ENCODE assay signal across 23 cellular contexts in genomic region chr9:35868972-35869371, GRCh38. TPM values are rescaled to one million over a fixed set of nuclear protein-coding genes. Genes with fewer than 3 reads are reported as not detected.
DNase-seq lines count a peak whose midpoint lies in the region; ATAC-seq, FAIRE-seq and TF ChIP-seq lines count a peak whose summit lies in the region.
"Had no signal": no experiment of that assay in that cellular context is flagged by ENCODE, and none has a peak within 500 bp of the region (broad histone marks: within the 10 kb centered on the region; RNA-seq: fewer than 3 reads in every experiment).

No MANE protein-coding gene starts in this region.

- no peak overlapping the region for H3K18ac ChIP-seq in IMR-90 (ENCODE audit: low read depth, low read length)

- no peaks in the 10 kb centered on the region for H3K4me1 ChIP-seq in IMR-90 (ENCODE audit: control insufficient read depth, insufficient read depth, low read length)
- peaks cover 0 to 5% of the 10 kb centered on the region in 2 experiments; a peak in 2 of 5 replicates for H3K4me1 ChIP-seq in K562 (replicated peaks in 1 of 2; ENCODE audit: control insufficient read depth in 2 of 2, insufficient read depth in 2 of 2, low read length in 2 of 2)
- H3K4me1 ChIP-seq: SJCRH30 had no signal

- H3K9me1 ChIP-seq in IMR-90 (ENCODE audit: insufficient read depth, low read length) (0 out of 2 replicates have a peak, but pooled peaks cover 3% of the 10 kb centered on the region), K562 (ENCODE audit: control insufficient read depth, insufficient read depth, low read length) (no peaks in the 10 kb centered on the region)

- no peak overlapping the region for H2BK20ac ChIP-seq in IMR-90 (ENCODE audit: low read depth, low read length)

- no peak overlapping the region for H2BK5ac ChIP-seq in IMR-90 (ENCODE audit: low read depth, low read length, poor library complexity, severe bottlenecking)

- H3K79me2 ChIP-seq in K562 (ENCODE audit: control insufficient read depth, insufficient read depth, low read length) = no peaks in the 10 kb centered on the region

- ATAC-seq in IMR-90 (ENCODE audit: low read depth) (no peak), K562 (no peak; the same call in 1 of the 3 replicates), sciatic nerve (no peak)
- ATAC-seq: A549, HCT116, T-cell had no signal

- H3K4ac ChIP-seq in IMR-90 (ENCODE audit: low read depth, low read length) = no peak overlapping the region

- CTCF ChIA-PET in GM10248 (lab: Yijun Ruan, JAX) = interaction anchor here (1.8 to 4.2 kb wide), 2 partner anchors 13 to 42 kb away, joined by 8 to 15 read pairs; no protein-coding TSS in a partner anchor
- CTCF ChIA-PET in IMR-90 (lab: Yijun Ruan, JAX) = no interaction called here
- CTCF ChIA-PET in K562 (lab: Yijun Ruan, JAX; ENCODE audit: low intra/inter-chr PET ratio) = no interaction called here

- H3K56ac ChIP-seq in IMR-90 (ENCODE audit: extremely low read depth, insufficient read depth, low read length) = no peak overlapping the region

- 90% methylated on average over 1 of the region's 1 CpG; no CpG with 5 or more reads in 1 of the 2 experiments for WGBS in IMR-90 (ENCODE audit: extremely low coverage in 2 of 2, insufficient read length in 1 of 2), 2 experiments
- WGBS in K562 (ENCODE audit: insufficient coverage, low coverage, missing lambda C conversion rate) = 17% methylated on average over 1 of the region's 1 CpG

- FAIRE-seq in K562 (lab: Jason Lieb, UNC) = no peak
- FAIRE-seq: A549 had no signal

- no peak overlapping the region for H4K91ac ChIP-seq in IMR-90 (ENCODE audit: insufficient read depth, low read depth, low read length)

- no peak overlapping the region for H2AK5ac ChIP-seq in IMR-90 (ENCODE audit: low read depth, low read length)

- BruUV-seq in IMR-90 (replicated peaks; lab: Mats Ljungman, UMichigan) (no TSS peak), K562 (replicated peaks; lab: Mats Ljungman, UMichigan) (no TSS peak)

- H3K23ac ChIP-seq in IMR-90 (ENCODE audit: low read depth, low read length) = no peak overlapping the region

- no peak for TF ChIP-seq EP300 in K562 (IDR thresholded peaks at IDR 0.05; ENCODE audit: low read length)

- no peak for TF ChIP-seq POLR2A in IMR-90 (IDR thresholded peaks at IDR 0.05; ENCODE audit: low read depth, low read length)
- no peak for TF ChIP-seq POLR2A in K562 (conservative IDR thresholded peaks at IDR 0.05)

- no peak overlapping the region for H2AK9ac ChIP-seq in IMR-90 (replicated peaks; ENCODE audit: low read depth, low read length, poor library complexity)

- H3K27me3 Mint-ChIP-seq in nephron progenitor cell (ENCODE audit: low read depth, poor library complexity) = peaks cover 6% of the 10 kb centered on the region

- H3K9ac ChIP-seq in IMR-90 (ENCODE audit: low read depth, low read length) (no peak overlapping the region), K562 (ENCODE audit: insufficient read depth in 1 of 2, low read depth in 2 of 2, low read length in 2 of 2) (no peak overlapping the region)
- H3K9ac ChIP-seq: KMS-11 had no signal

- dilution Hi-C loops in IMR-90 (cut with HindIII; ENCODE audit: low sequenced_read_pairs, unreplicated experiment) = no loop called here

- no peak overlapping the region for H3K4me3 ChIP-seq in IMR-90 (ENCODE audit: insufficient read depth, low read depth, low read length)
- H3K4me3 ChIP-seq in K562 = no peak overlapping the region
- H3K4me3 ChIP-seq: A549, PC-9, SJCRH30 had no signal

- H3K27ac Mint-ChIP-seq in nephron progenitor cell = peak overlapping the region; percentile 85
- H3K27ac Mint-ChIP-seq: T-cell had no signal

- no peak for TF ChIP-seq CTCF in GM10248 (IDR thresholded peaks at IDR 0.05; ENCODE audit: control extremely low read depth, extremely low read depth, low read depth, missing control alignments)
- no peak for TF ChIP-seq CTCF in IMR-90 (conservative IDR thresholded peaks at IDR 0.05; ENCODE audit: low read depth, low read length)
- no peak for TF ChIP-seq CTCF in K562 (IDR thresholded peaks at IDR 0.05 in 2 of 3, conservative IDR thresholded peaks at IDR 0.05 in 1 of 3; ENCODE audit: insufficient read depth in 2 of 3, low read depth in 1 of 3, low read length in 3 of 3)
- TF ChIP-seq CTCF in nephron progenitor cell (IDR thresholded peaks at IDR 0.05) = no peak

- H3K27me3 ChIP-seq in IMR-90 (ENCODE audit: control insufficient read depth, insufficient read depth, low read length) (peaks cover 9% of the 10 kb centered on the region), K562 (ENCODE audit: control insufficient read depth in 2 of 2, insufficient read depth in 2 of 2, low read length in 2 of 2) (peaks cover 2 to 26% of the 10 kb centered on the region in 2 experiments; a peak in 3 of 5 replicates)
- H3K27me3 ChIP-seq: SJCRH30 had no signal

- H3K4me1 Mint-ChIP-seq in nephron progenitor cell = peaks cover 2% of the 10 kb centered on the region
- H3K4me1 Mint-ChIP-seq: T-cell had no signal

- H3K14ac ChIP-seq in IMR-90 (replicated peaks; ENCODE audit: low read depth, low read length) = no peak overlapping the region

- no peak overlapping the region for H4K8ac ChIP-seq in IMR-90 (ENCODE audit: low read depth in 2 of 2, low read length in 2 of 2)

- intact Hi-C loops in IMR-90 (cut with micrococcal nuclease) = no loop called here
- intact Hi-C loops in K562 (cut with micrococcal nuclease) = no loop called here
- intact Hi-C loops in sciatic nerve (cut with DNase I) = no loop called here

- TF ChIP-seq RAD21 in IMR-90 (IDR thresholded peaks at IDR 0.05; ENCODE audit: low read length) (no peak), K562 (CRISPR knock-in tag; conservative IDR thresholded peaks at IDR 0.05 in 1 of 2, IDR thresholded peaks at IDR 0.05 in 1 of 2) (no peak)

- H3K4me3 Mint-ChIP-seq in nephron progenitor cell = no peak overlapping the region
- H3K4me3 Mint-ChIP-seq: CD4-positive, CD25-positive, alpha-beta regulatory T cell; T-cell had no signal

- H3K9me3 Mint-ChIP-seq in nephron progenitor cell = no peaks in the 10 kb centered on the region
- H3K9me3 Mint-ChIP-seq: CD4-positive, CD25-positive, alpha-beta regulatory T cell; T-cell had no signal

- no peaks in the 10 kb centered on the region for H3K36me3 Mint-ChIP-seq in nephron progenitor cell (ENCODE audit: low read depth)
- H3K36me3 Mint-ChIP-seq: CD4-positive, CD25-positive, alpha-beta regulatory T cell; T-cell had no signal

- H3K4me2 ChIP-seq in IMR-90 (ENCODE audit: low read depth, low read length) (no peak overlapping the region), K562 (ENCODE audit: insufficient read depth, low read length) (no peak overlapping the region)
- H3K4me2 ChIP-seq: A549, KMS-11, PC-9 had no signal

- DNase-seq in GM10248 (ENCODE audit: extremely low spot score) (peak; percentile 9), IMR-90 (no peak), K562 (ENCODE audit: extremely low read depth in 1 of 4, low spot score in 3 of 4) (no peak), nephron progenitor cell (no peak), hepatic stellate cell (ENCODE audit: low spot score) (no peak), HCEC 1CT (no peak), sciatic nerve (ENCODE audit: low spot score) (no peak)
- DNase-seq: CD4-positive, CD25-positive, alpha-beta regulatory T cell; EL; GF-D8; NCI-H1105; NCI-H146; NCI-H2029 treated with DMSO at 0.1 percent for 48 hours; NCI-H2171 treated with DMSO at 0.1 percent for 48 hours; NCI-H524 treated with DMSO at 0.1 percent for 48 hours; PC-9; RPMI8226; SJCRH30; T-cell had no signal

- no peaks in the 10 kb centered on the region for H3K79me1 ChIP-seq in IMR-90 (ENCODE audit: low read depth in 1 of 2, low read length in 2 of 2)

- no peak overlapping the region for H2BK120ac ChIP-seq in IMR-90 (ENCODE audit: low read depth, low read length)

- in situ Hi-C loops in IMR-90 (cut with MboI; ENCODE audit: low sequenced_read_pairs) = no loop called here
- in situ Hi-C loops in K562 (cut with MboI) = no loop called here

- H2BK15ac ChIP-seq in IMR-90 (ENCODE audit: low read depth, low read length) = no peak overlapping the region

- no peak overlapping the region for H3K27ac ChIP-seq in IMR-90 (ENCODE audit: insufficient read depth, low read length)
- H3K27ac ChIP-seq in K562 (ENCODE audit: extremely low read depth, low read depth, low read length) = no peak overlapping the region
- H3K27ac ChIP-seq: A549, KMS-11, PC-9, SJCRH30 had no signal

- H2AFZ ChIP-seq in IMR-90 (replicated peaks; ENCODE audit: low read length, poor library complexity) (no peak overlapping the region), K562 (ENCODE audit: low read depth, low read length) (no peak overlapping the region)
- H2AFZ ChIP-seq: PC-9 had no signal

- no peaks in the 10 kb centered on the region for H3K9me3 ChIP-seq in IMR-90 (ENCODE audit: control insufficient read depth, insufficient read depth, low read length)
- H3K9me3 ChIP-seq in K562 (replicated peaks; ENCODE audit: control insufficient read depth, insufficient read depth, low read depth, low read length) = no peaks in the 10 kb centered on the region
- H3K9me3 ChIP-seq: A549, SJCRH30 had no signal

- no peaks in the 10 kb centered on the region for H3K36me3 ChIP-seq in IMR-90 (ENCODE audit: control insufficient read depth, insufficient read depth, low read length)
- no peaks in the 10 kb centered on the region for H3K36me3 ChIP-seq in K562 (ENCODE audit: control insufficient read depth, insufficient read depth, low read length)
- H3K36me3 ChIP-seq: SJCRH30 had no signal

- no peaks in the 10 kb centered on the region for H4K20me1 ChIP-seq in IMR-90 (ENCODE audit: insufficient read depth, low read length)
- no peaks in the 10 kb centered on the region for H4K20me1 ChIP-seq in K562 (replicated peaks; ENCODE audit: control insufficient read depth, insufficient read depth, low read length)

- POLR2A ChIA-PET in GM10248 (lab: Yijun Ruan, JAX) (no interaction called here), IMR-90 (lab: Charles Lee; ENCODE audit: unreplicated experiment) (no interaction called here), K562 (lab: Yijun Ruan, JAX) (interaction anchor here (0.6 kb wide), 1 partner anchor 71 kb away, joined by 3 read pairs; no protein-coding TSS in a partner anchor)

- no peak overlapping the region for H4K5ac ChIP-seq in IMR-90 (ENCODE audit: low read depth, low read length)

RNA-seq across cellular contexts. Expression of gene OR13J1, which starts 1.2 kb away (rescaled TPM):
- total RNA-seq in IMR-90 (2012; rRNA removed) = not detected in 2 replicates
- not detected in 2 replicates for polyA plus RNA-seq in IMR-90 (2012; rRNA removed)
- not detected in 2 replicates for polyA plus RNA-seq in IMR-90 (2012; cell fraction: cytosol; rRNA removed)
- not detected in 2 replicates for polyA plus RNA-seq in IMR-90 (2012; cell fraction: nucleus; rRNA removed; ENCODE audit: low replicate concordance)
- total RNA-seq in K562 (2011; cell fraction: chromatin; rRNA removed; ENCODE audit: low replicate concordance) = not detected in 2 replicates
- not detected in 2 replicates for total RNA-seq in K562 (2011; cell fraction: nucleolus; rRNA removed)
- total RNA-seq in K562 (2011; cell fraction: nucleoplasm; rRNA removed) = not detected in 2 replicates
- total RNA-seq in K562 (2014; rRNA removed) = not detected in 2 replicates
- not detected in 2 replicates for total RNA-seq in K562 (2014; rRNA removed; fragmentation: Illumina TruSeq; extraction: Trizol)
- not detected in 2 replicates for total RNA-seq in K562 (2015; rRNA removed; fragmentation: Illumina TruSeq; extraction: Trizol)
- not detected in 2 replicates for total RNA-seq in K562 (2021)
- not detected in 2 replicates for polyA plus RNA-seq in K562 (2011; rRNA removed)
- polyA plus RNA-seq in K562 (2011; cell fraction: cytosol; rRNA removed) = not detected in 2 replicates
- not detected in 2 replicates for polyA plus RNA-seq in K562 (2011; cell fraction: nucleus; rRNA removed)
- not detected in 2 replicates for polyA plus RNA-seq in K562 (2012)
- polyA plus RNA-seq in K562 (2014; fragmentation: Illumina TruSeq; extraction: Trizol) = not detected in 2 replicates
- not detected for polyA plus RNA-seq in K562 (2014; fragmentation: Nextera tagmentation; extraction: Ambion mirVana)
- not detected in 2 replicates for polyA plus RNA-seq in K562 (2014; rRNA removed)
- polyA minus RNA-seq in K562 (2011; rRNA and poly(A)+ RNA removed) = not detected in 2 replicates
- not detected in 2 replicates for polyA minus RNA-seq in K562 (2011; cell fraction: cytosol; rRNA and poly(A)+ RNA removed)
- polyA minus RNA-seq in K562 (2011; cell fraction: nucleus; rRNA and poly(A)+ RNA removed) = not detected in 2 replicates
- not detected for total RNA-seq in sciatic nerve
- total RNA-seq: CD4-positive, CD25-positive, alpha-beta regulatory T cell; PC-9; SJCRH30; T-cell had no signal
- polyA plus RNA-seq: A549; BJ; CD4-positive, CD25-positive, alpha-beta regulatory T cell had no signal

RNA-seq across cellular contexts. Expression of gene HRCT1, which starts 37.0 kb away (rescaled TPM):
- total RNA-seq in IMR-90 (2012; rRNA removed) = 1.1 and 1.7 TPM in 2 replicates
- 3.9 and 4.4 TPM in 2 replicates for polyA plus RNA-seq in IMR-90 (2012; rRNA removed)
- 3.5 and 3.6 TPM in 2 replicates for polyA plus RNA-seq in IMR-90 (2012; cell fraction: cytosol; rRNA removed)
- polyA plus RNA-seq in IMR-90 (2012; cell fraction: nucleus; rRNA removed; ENCODE audit: low replicate concordance) = 1.0 and 1.6 TPM in 2 replicates
- total RNA-seq in K562 (2011; cell fraction: chromatin; rRNA removed; ENCODE audit: low replicate concordance) = 0.35 TPM in 1 of 2 replicates, not detected in the other
- total RNA-seq in K562 (2011; cell fraction: nucleolus; rRNA removed) = not detected in 2 replicates
- total RNA-seq in K562 (2011; cell fraction: nucleoplasm; rRNA removed) = not detected in 2 replicates
- total RNA-seq in K562 (2014; rRNA removed) = not detected in 2 replicates
- total RNA-seq in K562 (2014; rRNA removed; fragmentation: Illumina TruSeq; extraction: Trizol) = not detected in 2 replicates
- total RNA-seq in K562 (2015; rRNA removed; fragmentation: Illumina TruSeq; extraction: Trizol) = not detected in 2 replicates
- total RNA-seq in K562 (2021) = not detected in 2 replicates
- 0.08 and 0.40 TPM in 2 replicates for polyA plus RNA-seq in K562 (2011; rRNA removed)
- polyA plus RNA-seq in K562 (2011; cell fraction: cytosol; rRNA removed) = 0.07 and 0.27 TPM in 2 replicates
- polyA plus RNA-seq in K562 (2011; cell fraction: nucleus; rRNA removed) = 0.28 TPM in 1 of 2 replicates, not detected in the other
- not detected in 2 replicates for polyA plus RNA-seq in K562 (2012)
- not detected in 2 replicates for polyA plus RNA-seq in K562 (2014; fragmentation: Illumina TruSeq; extraction: Trizol)
- not detected for polyA plus RNA-seq in K562 (2014; fragmentation: Nextera tagmentation; extraction: Ambion mirVana)
- not detected in 2 replicates for polyA plus RNA-seq in K562 (2014; rRNA removed)
- polyA minus RNA-seq in K562 (2011; rRNA and poly(A)+ RNA removed) = not detected in 2 replicates
- not detected in 2 replicates for polyA minus RNA-seq in K562 (2011; cell fraction: cytosol; rRNA and poly(A)+ RNA removed)
- 0.33 TPM in 1 of 2 replicates, not detected in the other for polyA minus RNA-seq in K562 (2011; cell fraction: nucleus; rRNA and poly(A)+ RNA removed)
- total RNA-seq in sciatic nerve = 4.5 TPM
- total RNA-seq: CD4-positive, CD25-positive, alpha-beta regulatory T cell; SJCRH30; T-cell had no signal
- polyA plus RNA-seq: CD4-positive, CD25-positive, alpha-beta regulatory T cell had no signal

RNA-seq across cellular contexts. Expression of gene TMEM8B, which starts 39.9 kb away (rescaled TPM):
- total RNA-seq in IMR-90 (2012; rRNA removed) = 0.56 and 0.72 TPM in 2 replicates
- 8.2 and 8.3 TPM in 2 replicates for polyA plus RNA-seq in IMR-90 (2012; rRNA removed)
- 4.6 and 10.5 TPM in 2 replicates for polyA plus RNA-seq in IMR-90 (2012; cell fraction: cytosol; rRNA removed)
- polyA plus RNA-seq in IMR-90 (2012; cell fraction: nucleus; rRNA removed; ENCODE audit: low replicate concordance) = 24.1 and 54.4 TPM in 2 replicates
- 4.3 and 4.9 TPM in 2 replicates for total RNA-seq in K562 (2011; cell fraction: chromatin; rRNA removed; ENCODE audit: low replicate concordance)
- 3.8 TPM in 2 replicates for total RNA-seq in K562 (2011; cell fraction: nucleolus; rRNA removed)
- 5.6 and 7.4 TPM in 2 replicates for total RNA-seq in K562 (2011; cell fraction: nucleoplasm; rRNA removed)
- total RNA-seq in K562 (2014; rRNA removed) = 0.57 and 1.1 TPM in 2 replicates
- total RNA-seq in K562 (2014; rRNA removed; fragmentation: Illumina TruSeq; extraction: Trizol) = 0.11 and 0.19 TPM in 2 replicates
- total RNA-seq in K562 (2015; rRNA removed; fragmentation: Illumina TruSeq; extraction: Trizol) = 0.36 and 0.38 TPM in 2 replicates
- total RNA-seq in K562 (2021) = 1.3 and 2.2 TPM in 2 replicates
- 1.2 and 3.6 TPM in 2 replicates for polyA plus RNA-seq in K562 (2011; rRNA removed)
- 3.2 and 3.7 TPM in 2 replicates for polyA plus RNA-seq in K562 (2011; cell fraction: cytosol; rRNA removed)
- 9.9 and 15.1 TPM in 2 replicates for polyA plus RNA-seq in K562 (2011; cell fraction: nucleus; rRNA removed)
- polyA plus RNA-seq in K562 (2012) = 1.8 and 6.2 TPM in 2 replicates
- 1.1 and 1.7 TPM in 2 replicates for polyA plus RNA-seq in K562 (2014; fragmentation: Illumina TruSeq; extraction: Trizol)
- polyA plus RNA-seq in K562 (2014; fragmentation: Nextera tagmentation; extraction: Ambion mirVana) = under 1 TPM; 0.01 to 0.06 TPM
- 1.6 TPM in 2 replicates for polyA plus RNA-seq in K562 (2014; rRNA removed)
- polyA minus RNA-seq in K562 (2011; rRNA and poly(A)+ RNA removed) = 0.56 and 1.6 TPM in 2 replicates
- 1.3 and 4.6 TPM in 2 replicates for polyA minus RNA-seq in K562 (2011; cell fraction: cytosol; rRNA and poly(A)+ RNA removed)
- polyA minus RNA-seq in K562 (2011; cell fraction: nucleus; rRNA and poly(A)+ RNA removed) = 2.7 and 3.1 TPM in 2 replicates
- total RNA-seq in sciatic nerve = 31.7 TPM

RNA-seq across cellular contexts. Expression of gene SPAAR, which starts 40.3 kb away (rescaled TPM):
- 0.18 and 0.28 TPM in 2 replicates for total RNA-seq in IMR-90 (2012; rRNA removed)
- polyA plus RNA-seq in IMR-90 (2012; rRNA removed) = 0.24 and 0.32 TPM in 2 replicates
- polyA plus RNA-seq in IMR-90 (2012; cell fraction: cytosol; rRNA removed) = 0.23 TPM in 2 replicates
- 0.59 and 0.69 TPM in 2 replicates for polyA plus RNA-seq in IMR-90 (2012; cell fraction: nucleus; rRNA removed; ENCODE audit: low replicate concordance)
- total RNA-seq in K562 (2011; cell fraction: chromatin; rRNA removed; ENCODE audit: low replicate concordance) = not detected in 2 replicates
- not detected in 2 replicates for total RNA-seq in K562 (2011; cell fraction: nucleolus; rRNA removed)
- not detected in 2 replicates for total RNA-seq in K562 (2011; cell fraction: nucleoplasm; rRNA removed)
- not detected in 2 replicates for total RNA-seq in K562 (2014; rRNA removed)
- not detected in 2 replicates for total RNA-seq in K562 (2014; rRNA removed; fragmentation: Illumina TruSeq; extraction: Trizol)
- not detected in 2 replicates for total RNA-seq in K562 (2015; rRNA removed; fragmentation: Illumina TruSeq; extraction: Trizol)
- not detected in 2 replicates for total RNA-seq in K562 (2021)
- polyA plus RNA-seq in K562 (2011; rRNA removed) = not detected in 2 replicates
- polyA plus RNA-seq in K562 (2011; cell fraction: cytosol; rRNA removed) = not detected in 2 replicates
- not detected in 2 replicates for polyA plus RNA-seq in K562 (2011; cell fraction: nucleus; rRNA removed)
- not detected in 2 replicates for polyA plus RNA-seq in K562 (2012)
- polyA plus RNA-seq in K562 (2014; fragmentation: Illumina TruSeq; extraction: Trizol) = not detected in 2 replicates
- not detected for polyA plus RNA-seq in K562 (2014; fragmentation: Nextera tagmentation; extraction: Ambion mirVana)
- not detected in 2 replicates for polyA plus RNA-seq in K562 (2014; rRNA removed)
- 0.15 TPM in 1 of 2 replicates, not detected in the other for polyA minus RNA-seq in K562 (2011; rRNA and poly(A)+ RNA removed)
- not detected in 2 replicates for polyA minus RNA-seq in K562 (2011; cell fraction: cytosol; rRNA and poly(A)+ RNA removed)
- polyA minus RNA-seq in K562 (2011; cell fraction: nucleus; rRNA and poly(A)+ RNA removed) = not detected in 2 replicates
- total RNA-seq in sciatic nerve = 5.8 TPM
- total RNA-seq: CD4-positive, CD25-positive, alpha-beta regulatory T cell; T-cell had no signal
- polyA plus RNA-seq: A549; CD4-positive, CD25-positive, alpha-beta regulatory T cell had no signal

RNA-seq across cellular contexts. Expression of gene FAM221B, which starts 40.4 kb away (rescaled TPM):
- total RNA-seq in IMR-90 (2012; rRNA removed) = not detected in 2 replicates
- not detected in 2 replicates for polyA plus RNA-seq in IMR-90 (2012; rRNA removed)
- polyA plus RNA-seq in IMR-90 (2012; cell fraction: cytosol; rRNA removed) = not detected in 2 replicates
- not detected in 2 replicates for polyA plus RNA-seq in IMR-90 (2012; cell fraction: nucleus; rRNA removed; ENCODE audit: low replicate concordance)
- total RNA-seq in K562 (2011; cell fraction: chromatin; rRNA removed; ENCODE audit: low replicate concordance) = not detected in 2 replicates
- total RNA-seq in K562 (2011; cell fraction: nucleolus; rRNA removed) = not detected in 2 replicates
- not detected in 2 replicates for total RNA-seq in K562 (2011; cell fraction: nucleoplasm; rRNA removed)
- not detected in 2 replicates for total RNA-seq in K562 (2014; rRNA removed)
- total RNA-seq in K562 (2014; rRNA removed; fragmentation: Illumina TruSeq; extraction: Trizol) = not detected in 2 replicates
- not detected in 2 replicates for total RNA-seq in K562 (2015; rRNA removed; fragmentation: Illumina TruSeq; extraction: Trizol)
- not detected in 2 replicates for total RNA-seq in K562 (2021)
- not detected in 2 replicates for polyA plus RNA-seq in K562 (2011; rRNA removed)
- polyA plus RNA-seq in K562 (2011; cell fraction: cytosol; rRNA removed) = not detected in 2 replicates
- polyA plus RNA-seq in K562 (2011; cell fraction: nucleus; rRNA removed) = not detected in 2 replicates
- polyA plus RNA-seq in K562 (2012) = 0.04 and 0.05 TPM in 2 replicates
- polyA plus RNA-seq in K562 (2014; fragmentation: Illumina TruSeq; extraction: Trizol) = not detected in 2 replicates
- under 1 TPM in 1 of 2 experiments, not detected in 1; 0.01 TPM for polyA plus RNA-seq in K562 (2014; fragmentation: Nextera tagmentation; extraction: Ambion mirVana)
- polyA plus RNA-seq in K562 (2014; rRNA removed) = not detected in 2 replicates
- not detected in 2 replicates for polyA minus RNA-seq in K562 (2011; rRNA and poly(A)+ RNA removed)
- polyA minus RNA-seq in K562 (2011; cell fraction: cytosol; rRNA and poly(A)+ RNA removed) = not detected in 2 replicates
- polyA minus RNA-seq in K562 (2011; cell fraction: nucleus; rRNA and poly(A)+ RNA removed) = not detected in 2 replicates
- not detected for total RNA-seq in sciatic nerve
- total RNA-seq: CD4-positive, CD25-positive, alpha-beta regulatory T cell; PC-9; SJCRH30; T-cell had no signal
- polyA plus RNA-seq: A549, BJ had no signal
